Comparison of ENCODE assay signal across 17 cellular contexts in the genomic region with DNA sequence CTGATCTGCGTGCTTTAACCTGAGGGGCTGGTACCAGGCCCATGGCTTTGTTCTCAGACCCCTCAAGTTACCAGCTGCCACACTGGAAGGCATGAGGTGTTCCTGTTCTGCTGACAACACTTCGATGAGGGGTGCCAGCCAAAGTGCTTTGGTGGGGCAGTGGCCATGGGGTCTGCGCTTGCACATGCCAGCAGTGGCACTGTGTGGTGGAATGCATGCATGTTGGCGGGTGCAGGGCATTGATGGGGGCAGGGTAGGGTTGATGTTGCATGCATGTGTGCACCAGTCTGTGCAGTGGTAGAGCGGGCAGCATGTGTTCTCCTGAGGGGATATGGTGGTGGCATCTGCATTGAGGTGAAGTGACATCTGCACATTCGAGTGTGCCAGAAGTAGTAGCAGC.
A peak's percentile ranks its signal among the peaks of the same experiment; 100 is the strongest.
DNase-seq lines count a peak whose midpoint lies in the region; ATAC-seq and TF ChIP-seq lines count a peak whose summit lies in the region.
"Had no signal": no experiment of that assay in that cellular context is flagged by ENCODE, and none has a peak within 500 bp of the region (broad histone marks: within the 10 kb centered on the region; RNA-seq: fewer than 3 reads in every experiment).

No MANE protein-coding gene starts in this region.

- H3K9me3 ChIP-seq in RWPE2 (ENCODE audit: severe bottlenecking) (peaks cover 7% of the 10 kb centered on the region), upper lobe of left lung (no peaks in the 10 kb centered on the region)
- H3K9me3 ChIP-seq: Caco-2 had no signal

- no peak for TF ChIP-seq POLR2A in upper lobe of left lung (IDR thresholded peaks at IDR 0.05)

- TF ChIP-seq CTCF in RWPE2 (IDR thresholded peaks at IDR 0.05; ENCODE audit: poor library complexity, severe bottlenecking) (no peak), upper lobe of left lung (IDR thresholded peaks at IDR 0.05) (no peak)

- H3K27me3 ChIP-seq in RWPE2 (ENCODE audit: insufficient read depth, poor library complexity, severe bottlenecking) (no peaks in the 10 kb centered on the region), upper lobe of left lung (no peaks in the 10 kb centered on the region)

- no peak for TF ChIP-seq EP300 in upper lobe of left lung (IDR thresholded peaks at IDR 0.05)

- DNase-seq in D341Med (ENCODE audit: low spot score): peak; percentile 8
- peak; percentile 58 for DNase-seq in RWPE2 (ENCODE audit: low spot score)
- no peak for DNase-seq in upper lobe of left lung
- DNase-seq in KG1 (lab: John Stamatoyannopoulos, UW): no peak
- no peak for DNase-seq in DMS153 (lab: John Stamatoyannopoulos, UW)
- DNase-seq: Caco-2; CD4-positive, CD25-positive, alpha-beta regulatory T cell; CD8-positive, alpha-beta T cell; DMS 273 treated with DMSO at 0.1 percent for 48 hours; DMS53; DMS79 treated with DMSO at 0.1 percent for 48 hours; GF-D8; H9 had no signal

- H3K36me3 ChIP-seq in RWPE2 (ENCODE audit: low read depth) (no peaks in the 10 kb centered on the region), upper lobe of left lung (no peaks in the 10 kb centered on the region)

- WGBS in upper lobe of left lung, 2 donors: 76 to 95% methylated on average over 4 to 6 of the region's 6 CpGs

- H3K4me3 ChIP-seq in RWPE2 (ENCODE audit: severe bottlenecking) (no peak overlapping the region), upper lobe of left lung (no peak overlapping the region)
- H3K4me3 ChIP-seq: GM23338 had no signal

- H3K27ac ChIP-seq in RWPE2 (ENCODE audit: poor library complexity, severe bottlenecking) (no peak overlapping the region), upper lobe of left lung (no peak overlapping the region)
- H3K27ac ChIP-seq: C4-2B had no signal

- ATAC-seq in RWPE2 (ENCODE audit: low read depth): no peak
- ATAC-seq in upper lobe of left lung (ENCODE audit: low FRiP score in 2 of 2): peak; percentile 26 to 32
- no peak for ATAC-seq in HG03095 (IDR thresholded peaks at IDR 0.05; ENCODE audit: unreplicated experiment)
- ATAC-seq: CD8-positive, alpha-beta T cell; GM23338; HCT116 had no signal

- H3K4me1 ChIP-seq in RWPE2 (ENCODE audit: insufficient read depth, poor library complexity, severe bottlenecking) (peaks cover 13% of the 10 kb centered on the region), upper lobe of left lung (no peaks in the 10 kb centered on the region)
- H3K4me1 ChIP-seq: Caco-2 had no signal

Comparison
In these comparisons a context has a peak if more than half of its experiments do, and no peak if none do; other contexts are left out.
1. DNase-seq: peak in D341Med (single experiment) and RWPE2 (single experiment); none in upper lobe of left lung (0 of 2), KG1 (single experiment) and DMS153 (single experiment).
2. ATAC-seq: peak in upper lobe of left lung (2 of 2); none in RWPE2 (single experiment) and HG03095 (single experiment).